8 cellular contexts compared by ENCODE assay signal in the genomic region with DNA sequence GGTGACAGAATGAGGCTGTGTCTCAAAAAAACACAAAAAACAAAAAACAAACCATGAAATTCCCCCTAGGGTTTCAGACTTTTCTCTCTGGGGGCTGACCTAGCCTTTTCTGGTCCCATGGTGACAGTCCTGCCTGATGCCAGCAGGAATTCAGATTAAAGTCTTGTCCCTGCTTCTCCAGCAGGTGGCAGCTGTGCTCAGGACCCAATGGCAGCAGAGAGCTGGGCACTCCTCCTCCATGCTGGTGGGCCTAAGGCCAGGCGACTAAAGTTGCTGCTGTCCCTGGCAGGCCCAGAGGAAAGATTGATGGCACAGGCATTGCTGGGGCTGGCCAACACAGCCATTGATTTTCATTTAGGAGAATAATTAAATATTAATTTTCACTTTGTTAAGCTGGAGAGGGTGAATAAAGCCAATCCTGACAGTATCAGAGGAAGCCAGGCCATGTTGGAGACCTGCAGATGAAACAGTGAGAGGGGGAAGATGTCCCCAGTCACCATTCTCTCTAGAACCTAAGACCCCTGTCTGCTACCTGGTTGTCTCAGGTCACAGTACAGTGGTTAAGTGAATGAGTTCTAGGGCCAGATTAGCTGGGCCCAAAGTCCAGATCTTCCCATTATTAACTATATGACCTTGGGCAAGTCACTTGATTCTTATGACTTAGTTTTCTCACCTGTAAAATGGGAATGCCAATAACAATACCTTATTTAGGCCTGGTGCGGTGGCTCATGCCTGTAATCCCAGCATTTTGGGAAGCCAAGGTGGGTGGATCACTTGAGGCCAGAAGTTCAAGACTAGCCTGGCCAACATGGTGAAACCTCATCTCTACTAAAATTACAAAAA. TPM values are rescaled to one million over a fixed set of nuclear protein-coding genes. Genes with fewer than 3 reads are reported as not detected.
DNase-seq lines count a peak whose midpoint lies in the region; ATAC-seq, FAIRE-seq and TF ChIP-seq lines count a peak whose summit lies in the region.

No MANE protein-coding gene starts in this region.

- no peaks in the 10 kb centered on the region for H3K4me1 ChIP-seq in osteoblast (ENCODE audit: insufficient read depth, low read length)
- H3K4me1 ChIP-seq in upper lobe of right lung, result no peaks in the 10 kb centered on the region

- H3K79me2 ChIP-seq in osteoblast (ENCODE audit: insufficient read depth, low read length), result no peaks in the 10 kb centered on the region

- H2AFZ ChIP-seq in osteoblast (ENCODE audit: low read length), result no peak overlapping the region

- H3K36me3 ChIP-seq in osteoblast (ENCODE audit: insufficient read depth, low read length), result no peaks in the 10 kb centered on the region
- no peaks in the 10 kb centered on the region for H3K36me3 ChIP-seq in upper lobe of right lung

- intact Hi-C loops in upper lobe of right lung (cut with DNase I), result no loop called here

- TF ChIP-seq CTCF in fibroblast of villous mesenchyme (IDR thresholded peaks at IDR 0.05; ENCODE audit: insufficient read depth, low read depth, low read length) (peak; percentile 84), osteoblast (IDR thresholded peaks at IDR 0.05; ENCODE audit: extremely low read depth, low read depth, low read length) (peak; percentile 86), upper lobe of right lung (IDR thresholded peaks at IDR 0.05) (peak; percentile 74)

- DNase-seq in activated gamma-delta T cell treated with Interleukin-2 at 50 U/mL for 16 hours (peak; percentile 49), activated gamma-delta T cell (lab: John Stamatoyannopoulos, UW) (no peak), KBM-7 (peak; percentile 86), RCC 7860 (ENCODE audit: low spot score) (peak; percentile 47), activated T-helper 1 cell treated with Interleukin-2 at 50 U/mL for 16 hours (ENCODE audit: low read depth) (peak; percentile 31), fibroblast of villous mesenchyme (ENCODE audit: low read depth) (peak; percentile 63), osteoblast (ENCODE audit: insufficient read length, low spot score, missing footprints) (peak; percentile 94), upper lobe of right lung (peak; percentile 77)

- H3K4me2 ChIP-seq in osteoblast (ENCODE audit: insufficient read depth, low read length), result no peak overlapping the region

- H3K27ac ChIP-seq in osteoblast (ENCODE audit: low read depth, low read length) (no peak overlapping the region), upper lobe of right lung (no peak overlapping the region)

- FAIRE-seq in RCC 7860 (lab: Jason Lieb, UNC), result no peak

- in situ Hi-C loops in KBM-7 (cut with MboI; ENCODE audit: low pct_unique_long_range_greater_than_20kb, low sequenced_read_pairs), result no loop called here

- H4K20me1 ChIP-seq in osteoblast (ENCODE audit: insufficient read depth, low read length), result no peaks in the 10 kb centered on the region

- H3K4me3 ChIP-seq in fibroblast of villous mesenchyme (ENCODE audit: low read depth, low read length) (no peak overlapping the region), osteoblast (ENCODE audit: insufficient read depth, low read length) (no peak overlapping the region), upper lobe of right lung (no peak overlapping the region)

- H3K9me3 ChIP-seq in osteoblast (ENCODE audit: low read depth, low read length) (no peaks in the 10 kb centered on the region), upper lobe of right lung (no peaks in the 10 kb centered on the region)

- H3K27me3 ChIP-seq in osteoblast (ENCODE audit: insufficient read depth, low read length) (peaks cover 4% of the 10 kb centered on the region), upper lobe of right lung (no peaks in the 10 kb centered on the region)

- peak; percentile 94 for ATAC-seq in upper lobe of right lung

RNA-seq across cellular contexts. Expression of gene CELF6, which starts 7.1 kb away (rescaled TPM):
- total RNA-seq in fibroblast of villous mesenchyme, result 0.32 TPM in 1 of 2 replicates, not detected in the other
- total RNA-seq in osteoblast, result 0.36 and 0.59 TPM in 2 replicates
- total RNA-seq in upper lobe of right lung, result 5.4 TPM

RNA-seq across cellular contexts. Expression of gene PARP6, which starts 40.5 kb away (rescaled TPM):
- 25.9 and 29.6 TPM in 2 replicates for total RNA-seq in fibroblast of villous mesenchyme
- total RNA-seq in osteoblast, result 40.4 and 43.4 TPM in 2 replicates
- 87.9 TPM for total RNA-seq in upper lobe of right lung
